ENCODE assay signal across 20 cellular contexts in the genomic region with DNA sequence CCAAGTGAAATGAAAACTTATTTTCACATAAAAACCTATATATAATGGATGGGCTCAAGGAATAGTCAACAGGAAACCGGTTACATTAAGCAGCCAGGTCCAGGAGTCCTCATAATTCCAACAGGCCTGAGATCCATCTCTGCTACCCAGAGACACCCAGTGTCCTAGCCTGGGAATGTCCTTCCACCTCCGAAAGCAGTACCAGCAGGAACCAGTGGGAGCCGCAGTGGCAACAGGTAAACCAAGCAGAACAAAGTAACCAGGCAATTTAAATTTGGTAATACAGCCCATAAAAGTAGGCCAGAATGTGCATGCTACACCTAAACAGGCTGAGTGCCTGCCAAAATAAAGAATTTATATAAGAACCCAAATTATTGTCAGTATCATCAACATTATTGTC.
DNase-seq lines count a peak whose midpoint lies in the region; TF ChIP-seq lines count a peak whose summit lies in the region.
"Had no signal": no experiment of that assay in that cellular context is flagged by ENCODE, and none has a peak within 500 bp of the region (broad histone marks: within the 10 kb centered on the region; RNA-seq: fewer than 3 reads in every experiment).

No MANE protein-coding gene starts in this region.

- no peak overlapping the region for H3K27ac Mint-ChIP-seq in activated naive CD8-positive, alpha-beta T cell treated with anti-CD3 and anti-CD28 coated beads for 36 hours
- H3K27ac Mint-ChIP-seq: activated CD4-positive, alpha-beta T cell treated with anti-CD3 and anti-CD28 coated beads, Interleukin-2, amount 10 ng/mL, durations not matched to agents 24 days and 14 days; natural killer cell treated with Interleukin-12 subunit alpha and Interleukin-12 subunit beta and Interleukin-15 and Interleukin-18, amount 100 ng/mL, for 72 hours had no signal

- H4K20me1 ChIP-seq in GM23248 (ENCODE audit: insufficient read depth), result no peaks in the 10 kb centered on the region

- H3K27me3 ChIP-seq in GM23248 (replicated peaks; ENCODE audit: insufficient read depth), result no peaks in the 10 kb centered on the region
- no peaks in the 10 kb centered on the region for H3K27me3 ChIP-seq in WERI-Rb-1 (ENCODE audit: insufficient read depth, low read depth, severe bottlenecking)
- no peaks in the 10 kb centered on the region for H3K27me3 ChIP-seq in liver (ENCODE audit: control insufficient read depth in 4 of 4, insufficient read depth in 4 of 4, low read length in 3 of 4)
- H3K27me3 ChIP-seq: esophagus muscularis mucosa, uterus had no signal

- in situ Hi-C loops in GM23248 (cut with MboI), result no loop called here

- DNase-seq in GM23248, result peak; percentile 5
- peak; percentile 9 for DNase-seq in M059J (ENCODE audit: low read depth)
- peak; percentile 29 for DNase-seq in WERI-Rb-1
- DNase-seq in DMS153 treated with DMSO at 0.1 percent for 48 hours (lab: John Stamatoyannopoulos, UW; ENCODE audit: unreplicated experiment), result no peak
- no peak for DNase-seq in OCI-M2 (lab: John Stamatoyannopoulos, UW; ENCODE audit: unreplicated experiment)
- DNase-seq in GM10248 (ENCODE audit: extremely low spot score), result no peak
- DNase-seq in activated naive CD8-positive, alpha-beta T cell treated with anti-CD3 and anti-CD28 coated beads for 36 hours, result no peak
- DNase-seq: activated CD4-positive, alpha-beta T cell treated with anti-CD3 and anti-CD28 coated beads, Interleukin-2, amount 10 ng/mL, durations not matched to agents 24 days and 14 days; activated CD8-positive, alpha-beta memory T cell treated with anti-CD3 and anti-CD28 coated beads, Interleukin-2, amount 50 U/mL, for 48 hours; activated gamma-delta T cell; amniotic stem cell; mesenchymal stem cell; NCI-H2029 treated with DMSO at 0.1 percent for 48 hours; NCI-H524 treated with DMSO at 0.1 percent for 48 hours; psoas muscle; stimulated activated CD8-positive, alpha-beta memory T cell treated with anti-CD3 and anti-CD28 coated beads, Interleukin-4, amount 100 ng/mL, for 48 hours; uterus had no signal

- 38 to 40% methylated on average over 3 of the region's 3 CpGs for WGBS in GM23248 (ENCODE audit: low coverage in 1 of 2, low lambda C conversion rate in 2 of 2, missing lambda C conversion rate in 2 of 2), 2 experiments
- 70% methylated on average over 3 of the region's 3 CpGs for WGBS in liver

- no peak overlapping the region for H2AFZ ChIP-seq in GM23248

- no peaks in the 10 kb centered on the region for H3K79me2 ChIP-seq in GM23248 (ENCODE audit: insufficient read depth)

- H3K36me3 ChIP-seq in GM23248 (ENCODE audit: low read depth) (no peaks in the 10 kb centered on the region), WERI-Rb-1 (no peaks in the 10 kb centered on the region), liver (ENCODE audit: control insufficient read depth in 4 of 4, insufficient read depth in 3 of 4, low read depth in 1 of 4, low read length in 3 of 4) (no peaks in the 10 kb centered on the region)
- H3K36me3 ChIP-seq: esophagus muscularis mucosa, uterus had no signal

- H3K4me2 ChIP-seq in GM23248 (ENCODE audit: unreplicated experiment), result no peak overlapping the region

- no peaks in the 10 kb centered on the region for H3K4me1 Mint-ChIP-seq in activated naive CD8-positive, alpha-beta T cell treated with anti-CD3 and anti-CD28 coated beads for 36 hours
- H3K4me1 Mint-ChIP-seq: activated CD4-positive, alpha-beta T cell treated with anti-CD3 and anti-CD28 coated beads, Interleukin-2, amount 10 ng/mL, durations not matched to agents 24 days and 14 days had no signal

- no peak overlapping the region for H3K27ac ChIP-seq in GM23248
- no peak overlapping the region for H3K27ac ChIP-seq in WERI-Rb-1
- H3K27ac ChIP-seq in liver (ENCODE audit: low read depth in 1 of 2, low read length in 2 of 2), result no peak overlapping the region
- H3K27ac ChIP-seq: esophagus muscularis mucosa, psoas muscle, uterus had no signal

- H3K9ac ChIP-seq in GM23248 (no peak overlapping the region), liver (ENCODE audit: low read depth in 1 of 2, low read length in 2 of 2) (no peak overlapping the region)

- H3K9me3 ChIP-seq in GM23248 (ENCODE audit: low read depth) (no peaks in the 10 kb centered on the region), WERI-Rb-1 (ENCODE audit: severe bottlenecking) (peaks cover 3% of the 10 kb centered on the region), liver (ENCODE audit: control insufficient read depth in 4 of 4, low read length in 3 of 4) (no peaks in the 10 kb centered on the region)
- H3K9me3 ChIP-seq: esophagus muscularis mucosa, psoas muscle, uterus had no signal

- H3K36me3 Mint-ChIP-seq in activated naive CD8-positive, alpha-beta T cell treated with anti-CD3 and anti-CD28 coated beads for 36 hours, result no peaks in the 10 kb centered on the region
- H3K36me3 Mint-ChIP-seq: natural killer cell treated with Interleukin-12 subunit alpha and Interleukin-12 subunit beta and Interleukin-15 and Interleukin-18, amount 100 ng/mL, for 72 hours had no signal

- peaks cover 2% of the 10 kb centered on the region for H3K9me3 Mint-ChIP-seq in activated naive CD8-positive, alpha-beta T cell treated with anti-CD3 and anti-CD28 coated beads for 36 hours
- H3K9me3 Mint-ChIP-seq: activated CD4-positive, alpha-beta T cell treated with anti-CD3 and anti-CD28 coated beads, Interleukin-2, amount 10 ng/mL, durations not matched to agents 24 days and 14 days had no signal

- no peaks in the 10 kb centered on the region for H3F3A ChIP-seq in GM23248 (ENCODE audit: insufficient read depth)

- TF ChIP-seq CTCF in WERI-Rb-1 (IDR thresholded peaks at IDR 0.05; ENCODE audit: low read depth, low read length) (peak; percentile 38; the same call in 1 of the 2 replicates), liver (IDR thresholded peaks at IDR 0.05; ENCODE audit: low read depth, low read length, missing input control) (peak; percentile 25), GM10248 (IDR thresholded peaks at IDR 0.05; ENCODE audit: control extremely low read depth, extremely low read depth, low read depth, missing control alignments) (no peak)

- TF ChIP-seq RAD21 in liver (IDR thresholded peaks at IDR 0.05), result peak; percentile 35

- H3K4me1 ChIP-seq in GM23248 (ENCODE audit: insufficient read depth), result no peaks in the 10 kb centered on the region
- no peaks in the 10 kb centered on the region for H3K4me1 ChIP-seq in liver (ENCODE audit: control insufficient read depth in 4 of 4, insufficient read depth in 4 of 4, low read length in 3 of 4)
- H3K4me1 ChIP-seq: esophagus muscularis mucosa, psoas muscle, uterus had no signal

- no peaks in the 10 kb centered on the region for H3K9me2 ChIP-seq in GM23248 (ENCODE audit: insufficient read depth)

- H3K4me3 Mint-ChIP-seq in activated naive CD8-positive, alpha-beta T cell treated with anti-CD3 and anti-CD28 coated beads for 36 hours, result no peak overlapping the region
- H3K4me3 Mint-ChIP-seq: activated CD4-positive, alpha-beta T cell treated with anti-CD3 and anti-CD28 coated beads, Interleukin-2, amount 10 ng/mL, durations not matched to agents 24 days and 14 days; natural killer cell treated with Interleukin-12 subunit alpha and Interleukin-12 subunit beta and Interleukin-15 and Interleukin-18, amount 100 ng/mL, for 72 hours had no signal

- POLR2A ChIA-PET in GM10248 (lab: Yijun Ruan, JAX), result no interaction called here

- no peaks in the 10 kb centered on the region for H3K27me3 Mint-ChIP-seq in activated naive CD8-positive, alpha-beta T cell treated with anti-CD3 and anti-CD28 coated beads for 36 hours
- H3K27me3 Mint-ChIP-seq: activated CD4-positive, alpha-beta T cell treated with anti-CD3 and anti-CD28 coated beads, Interleukin-2, amount 10 ng/mL, durations not matched to agents 24 days and 14 days; natural killer cell treated with Interleukin-12 subunit alpha and Interleukin-12 subunit beta and Interleukin-15 and Interleukin-18, amount 100 ng/mL, for 72 hours had no signal

- H3K4me3 ChIP-seq in GM23248, result no peak overlapping the region
- no peak overlapping the region for H3K4me3 ChIP-seq in WERI-Rb-1 (ENCODE audit: low read depth, low read length)
- no peak overlapping the region for H3K4me3 ChIP-seq in liver (ENCODE audit: low read depth in 1 of 3, low read length in 3 of 3)
- H3K4me3 ChIP-seq: esophagus muscularis mucosa, psoas muscle, uterus had no signal

- CTCF ChIA-PET in GM10248 (lab: Yijun Ruan, JAX), result no interaction called here

TF ChIP-seq in liver, 16 proteins besides CTCF, POLR2A, EP300 and RAD21 (continues in another document):
- TF ChIP-seq, protein P1, sequence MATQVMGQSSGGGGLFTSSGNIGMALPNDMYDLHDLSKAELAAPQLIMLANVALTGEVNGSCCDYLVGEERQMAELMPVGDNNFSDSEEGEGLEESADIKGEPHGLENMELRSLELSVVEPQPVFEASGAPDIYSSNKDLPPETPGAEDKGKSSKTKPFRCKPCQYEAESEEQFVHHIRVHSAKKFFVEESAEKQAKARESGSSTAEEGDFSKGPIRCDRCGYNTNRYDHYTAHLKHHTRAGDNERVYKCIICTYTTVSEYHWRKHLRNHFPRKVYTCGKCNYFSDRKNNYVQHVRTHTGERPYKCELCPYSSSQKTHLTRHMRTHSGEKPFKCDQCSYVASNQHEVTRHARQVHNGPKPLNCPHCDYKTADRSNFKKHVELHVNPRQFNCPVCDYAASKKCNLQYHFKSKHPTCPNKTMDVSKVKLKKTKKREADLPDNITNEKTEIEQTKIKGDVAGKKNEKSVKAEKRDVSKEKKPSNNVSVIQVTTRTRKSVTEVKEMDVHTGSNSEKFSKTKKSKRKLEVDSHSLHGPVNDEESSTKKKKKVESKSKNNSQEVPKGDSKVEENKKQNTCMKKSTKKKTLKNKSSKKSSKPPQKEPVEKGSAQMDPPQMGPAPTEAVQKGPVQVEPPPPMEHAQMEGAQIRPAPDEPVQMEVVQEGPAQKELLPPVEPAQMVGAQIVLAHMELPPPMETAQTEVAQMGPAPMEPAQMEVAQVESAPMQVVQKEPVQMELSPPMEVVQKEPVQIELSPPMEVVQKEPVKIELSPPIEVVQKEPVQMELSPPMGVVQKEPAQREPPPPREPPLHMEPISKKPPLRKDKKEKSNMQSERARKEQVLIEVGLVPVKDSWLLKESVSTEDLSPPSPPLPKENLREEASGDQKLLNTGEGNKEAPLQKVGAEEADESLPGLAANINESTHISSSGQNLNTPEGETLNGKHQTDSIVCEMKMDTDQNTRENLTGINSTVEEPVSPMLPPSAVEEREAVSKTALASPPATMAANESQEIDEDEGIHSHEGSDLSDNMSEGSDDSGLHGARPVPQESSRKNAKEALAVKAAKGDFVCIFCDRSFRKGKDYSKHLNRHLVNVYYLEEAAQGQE (IDR thresholded peaks at IDR 0.05), result no peak
- TF ChIP-seq RXRA (IDR thresholded peaks at IDR 0.05) (no peak), FOXA1 (IDR thresholded peaks at IDR 0.05) (no peak), HNF4A (conservative IDR thresholded peaks at IDR 0.05) (no peak), MAX (IDR thresholded peaks at IDR 0.05) (no peak), JUND (IDR thresholded peaks at IDR 0.05) (no peak), FOXA2 (IDR thresholded peaks at IDR 0.05) (no peak), HNF4G (IDR thresholded peaks at IDR 0.05) (no peak)

Comparison
In these comparisons a context has a peak if more than half of its experiments do, and no peak if none do; other contexts are left out.
1. DNase-seq: peak in GM23248 (single experiment), M059J (single experiment) and WERI-Rb-1 (single experiment); none in DMS153 treated with DMSO at 0.1 percent for 48 hours (single experiment), OCI-M2 (single experiment), GM10248 (single experiment) and activated naive CD8-positive, alpha-beta T cell treated with anti-CD3 and anti-CD28 coated beads for 36 hours (single experiment).